In the genomic region with DNA sequence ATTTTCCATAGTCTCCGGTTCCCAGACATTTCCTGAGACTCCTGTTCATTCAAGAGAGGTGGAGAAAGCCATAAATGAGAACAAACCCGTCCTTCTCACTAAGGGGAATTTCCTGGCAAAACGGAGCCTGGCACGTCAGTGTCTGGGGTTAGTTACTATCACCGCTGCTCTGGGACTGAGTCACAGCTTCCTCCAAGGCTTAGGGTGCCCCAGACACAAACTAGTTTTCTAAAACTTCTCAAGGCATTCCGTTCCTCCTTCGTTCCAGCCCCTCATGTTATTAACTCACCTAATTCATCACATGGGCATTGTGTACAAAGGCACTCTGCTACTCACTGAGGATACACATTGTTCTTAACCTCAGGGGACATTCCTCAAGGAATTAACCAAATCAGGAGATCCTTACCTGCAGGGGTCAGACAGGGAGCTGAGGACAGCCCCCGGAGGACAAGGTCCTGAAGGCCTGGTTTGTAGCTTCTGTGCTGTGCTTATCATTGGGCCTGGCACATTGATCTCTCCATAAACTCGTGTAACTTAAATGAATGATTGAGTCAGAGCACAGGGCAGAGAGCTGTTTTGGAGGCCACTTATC, we compare ENCODE assay signal across 8 cellular contexts.
DNase-seq lines count a peak whose midpoint lies in the region; ATAC-seq and TF ChIP-seq lines count a peak whose summit lies in the region.

No MANE protein-coding gene starts in this region.

- no peak for TF ChIP-seq CTCF in upper lobe of left lung (IDR thresholded peaks at IDR 0.05)

- H3K27ac ChIP-seq in duodenal mucosa (ENCODE audit: low read depth, low read length) (peak overlapping the region; percentile 2), upper lobe of left lung (peak overlapping the region; percentile 42 to 65 (median 55))
- no peak overlapping the region for H3K27ac ChIP-seq in naive thymus-derived CD4-positive, alpha-beta T cell (ENCODE audit: low read depth, low read length)

- H3K36me3 ChIP-seq in duodenal mucosa (ENCODE audit: control insufficient read depth in 1 of 2, insufficient read depth in 2 of 2, low read length in 2 of 2) = no peaks in the 10 kb centered on the region
- H3K36me3 ChIP-seq in naive thymus-derived CD4-positive, alpha-beta T cell (ENCODE audit: control insufficient read depth in 2 of 3, insufficient read depth in 3 of 3, low read length in 3 of 3) = no peaks in the 10 kb centered on the region
- H3K36me3 ChIP-seq in upper lobe of left lung = no peaks in the 10 kb centered on the region

- ATAC-seq in GM18870 (IDR thresholded peaks at IDR 0.05; ENCODE audit: unreplicated experiment) (peak; percentile 50), HG03060 (IDR thresholded peaks at IDR 0.05; ENCODE audit: low read depth, unreplicated experiment) (peak; percentile 78), upper lobe of left lung (ENCODE audit: low FRiP score in 2 of 2) (peak; percentile 24 to 76)
- peak; percentile 85 for ATAC-seq in naive thymus-derived CD4-positive, alpha-beta T cell

- peaks cover 4 to 43% (median 10%) of the 10 kb centered on the region in 7 donors for H3K4me1 Mint-ChIP-seq in naive thymus-derived CD4-positive, alpha-beta T cell

- H3K9me3 Mint-ChIP-seq in naive thymus-derived CD4-positive, alpha-beta T cell = no peaks in the 10 kb centered on the region

- no peaks in the 10 kb centered on the region for H3K9me3 ChIP-seq in duodenal mucosa (ENCODE audit: control insufficient read depth in 1 of 2, low read length in 2 of 2)
- no peaks in the 10 kb centered on the region for H3K9me3 ChIP-seq in naive thymus-derived CD4-positive, alpha-beta T cell (ENCODE audit: control insufficient read depth in 2 of 3, low read length in 3 of 3)
- H3K9me3 ChIP-seq in upper lobe of left lung = no peaks in the 10 kb centered on the region

- 51 to 52% methylated on average over 8 to 9 of the region's 9 CpGs for WGBS in upper lobe of left lung, 2 donors

- H3K4me3 ChIP-seq in duodenal mucosa (ENCODE audit: low read depth in 1 of 2, low read length in 2 of 2) (peak overlapping the region in 1 of 2 donors; percentile 21), upper lobe of left lung (no peak overlapping the region)
- H3K4me3 ChIP-seq in naive thymus-derived CD4-positive, alpha-beta T cell (ENCODE audit: low read length) = no peak overlapping the region

- no peaks in the 10 kb centered on the region for H3K36me3 Mint-ChIP-seq in naive thymus-derived CD4-positive, alpha-beta T cell

- TF ChIP-seq POLR2A in upper lobe of left lung (IDR thresholded peaks at IDR 0.05) = peak in 1 of 4 donors; percentile 41

- H3K27me3 ChIP-seq in duodenal mucosa (ENCODE audit: control insufficient read depth in 1 of 2, insufficient read depth in 2 of 2, low read length in 2 of 2) (no peaks in the 10 kb centered on the region), upper lobe of left lung (no peaks in the 10 kb centered on the region)
- H3K27me3 ChIP-seq in naive thymus-derived CD4-positive, alpha-beta T cell (ENCODE audit: control insufficient read depth in 2 of 2, insufficient read depth in 2 of 2, low read length in 2 of 2) = no peaks in the 10 kb centered on the region

- peak overlapping the region in 1 of 9 donors; percentile 84 for H3K27ac Mint-ChIP-seq in naive thymus-derived CD4-positive, alpha-beta T cell

- peaks cover 0 to 5% (median 0%) of the 10 kb centered on the region in 5 donors for H3K27me3 Mint-ChIP-seq in naive thymus-derived CD4-positive, alpha-beta T cell

- H3K4me1 ChIP-seq in duodenal mucosa (ENCODE audit: control insufficient read depth in 1 of 2, insufficient read depth in 2 of 2, low read length in 2 of 2) (peaks cover 19 to 23% of the 10 kb centered on the region in 2 donors), upper lobe of left lung (peaks cover 9 to 22% (median 15%) of the 10 kb centered on the region in 4 donors)
- H3K4me1 ChIP-seq in naive thymus-derived CD4-positive, alpha-beta T cell (ENCODE audit: control insufficient read depth in 2 of 2, insufficient read depth in 2 of 2, low read length in 2 of 2) = peaks cover 0 to 32% of the 10 kb centered on the region in 2 donors

- no peak for TF ChIP-seq EP300 in upper lobe of left lung (IDR thresholded peaks at IDR 0.05)

- H3K4me3 Mint-ChIP-seq in naive thymus-derived CD4-positive, alpha-beta T cell = peak overlapping the region in 1 of 10 donors; percentile 62

- DNase-seq in UCSD-AML1 (lab: John Stamatoyannopoulos, UW; ENCODE audit: unreplicated experiment) (peak; percentile 25), upper lobe of left lung (peak in 1 of 2 donors; percentile 65), T1000 (lab: John Stamatoyannopoulos, UW) (no peak), NCI-H2227 (lab: John Stamatoyannopoulos, UW; ENCODE audit: unreplicated experiment) (no peak)
- no peak for DNase-seq in naive thymus-derived CD4-positive, alpha-beta T cell

- H3K9ac ChIP-seq in duodenal mucosa (ENCODE audit: low read depth in 1 of 2, low read length in 2 of 2) = peak overlapping the region; percentile 35 to 40

- POLR2A ChIA-PET in naive thymus-derived CD4-positive, alpha-beta T cell (lab: Charles Lee) = interaction anchor here (0.8 to 2.8 kb wide), 2 partner anchors 95 to 103 kb away, joined by 3 to 13 read pairs; partner anchors contain the start of gene KLF6

- CTCF ChIA-PET in naive thymus-derived CD4-positive, alpha-beta T cell (lab: Charles Lee) = no interaction called here

- intact Hi-C loops in naive thymus-derived CD4-positive, alpha-beta T cell (cut with micrococcal nuclease) = loop anchor here in 1 of 2 donors (1.0 kb wide), 1 partner anchor 13 kb away; no protein-coding TSS in a partner anchor
